Comparison of ENCODE assay signal across 23 cellular contexts in genomic region chr9:90562229-90562628, GRCh38.
DNase-seq lines count a peak whose midpoint lies in the region; ATAC-seq, FAIRE-seq and TF ChIP-seq lines count a peak whose summit lies in the region.
"Had no signal": no experiment of that assay in that cellular context is flagged by ENCODE, and none has a peak within 500 bp of the region (broad histone marks: within the 10 kb centered on the region; RNA-seq: fewer than 3 reads in every experiment).

No MANE protein-coding gene starts in this region.

- H4K8ac ChIP-seq in trophoblast cell (ENCODE audit: low read depth, low read length), result no peak overlapping the region

- BruUV-seq in HepG2 (replicated peaks; lab: Mats Ljungman, UMichigan), result no TSS peak

- no peak overlapping the region for H2BK120ac ChIP-seq in trophoblast cell (ENCODE audit: insufficient read depth, low read length, poor library complexity)

- no peak for TF ChIP-seq RAD21 in liver (IDR thresholded peaks at IDR 0.05)
- no peak for TF ChIP-seq RAD21 in HepG2 (CRISPR knock-in tag; IDR thresholded peaks at IDR 0.05)

- H3K4ac ChIP-seq in trophoblast cell (ENCODE audit: low read depth, low read length), result no peak overlapping the region

- intact Hi-C loops in HepG2 (cut with micrococcal nuclease; ENCODE audit: unreplicated experiment), result no loop called here

- WGBS in liver, result 56% methylated on average over 4 of the region's 4 CpGs
- 65% methylated on average over 3 of the region's 4 CpGs for WGBS in HepG2 (ENCODE audit: low lambda C conversion rate)
- WGBS in trophoblast cell (ENCODE audit: extremely low coverage, insufficient coverage, insufficient read length), result no CpG with 5 or more reads among the region's 4 CpGs

- H4K12ac ChIP-seq in trophoblast cell (ENCODE audit: low read depth, low read length), result no peak overlapping the region

- H2BK5ac ChIP-seq in trophoblast cell (ENCODE audit: low read depth, low read length, poor library complexity), result no peak overlapping the region

- DNase-seq in HepG2 (ENCODE audit: low spot score), result no peak
- peak; percentile 52 for DNase-seq in NCI-H774 (lab: John Stamatoyannopoulos, UW)
- DNase-seq in trophoblast cell, result no peak
- DNase-seq in amniotic stem cell (lab: John Stamatoyannopoulos, UW), result no peak
- DNase-seq in globus pallidus (ENCODE audit: low spot score), result no peak
- DNase-seq: 8988T; ACHN; AML-193; BE2C; Calu3; CD4-positive, alpha-beta T cell; COR-L47; DMS53; DMS79 treated with DMSO at 0.1 percent for 48 hours; GF-D8; H7; HCEC 1CT had no signal

- H3K4me1 ChIP-seq in liver (ENCODE audit: control insufficient read depth in 4 of 4, insufficient read depth in 4 of 4, low read length in 3 of 4) (peaks cover 0 to 2% (median 0%) of the 10 kb centered on the region in 4 donors), HepG2 (ENCODE audit: insufficient read depth, low read length) (no peaks in the 10 kb centered on the region), trophoblast cell (ENCODE audit: control insufficient read depth in 1 of 2, insufficient read depth in 2 of 2, low read length in 2 of 2) (peaks cover 0 to 3% of the 10 kb centered on the region in 2 experiments)
- H3K4me1 ChIP-seq: A549, BE2C had no signal

- no peak overlapping the region for H2AK5ac ChIP-seq in trophoblast cell (ENCODE audit: low read length)

- TF ChIP-seq CTCF in liver (IDR thresholded peaks at IDR 0.05; ENCODE audit: low read depth, low read length, missing input control) (no peak), HepG2 (CRISPR knock-in tag; IDR thresholded peaks at IDR 0.05) (no peak)

- no peak overlapping the region for H2AFZ ChIP-seq in HepG2 (ENCODE audit: low read length)
- no peak overlapping the region for H2AFZ ChIP-seq in trophoblast cell (ENCODE audit: insufficient read depth, low read length, poor library complexity)

- POLR2A ChIA-PET in HepG2 (lab: Yijun Ruan, JAX), result no interaction called here

- ATAC-seq in HepG2, result no peak
- ATAC-seq: A549 had no signal

- H2BK12ac ChIP-seq in trophoblast cell (ENCODE audit: low read length), result no peak overlapping the region

- H3K36me3 ChIP-seq in liver (ENCODE audit: control insufficient read depth in 4 of 4, insufficient read depth in 3 of 4, low read depth in 1 of 4, low read length in 3 of 4), result no peaks in the 10 kb centered on the region
- H3K36me3 ChIP-seq in HepG2 (replicated peaks in 1 of 2; ENCODE audit: control insufficient read depth in 1 of 2, insufficient read depth in 2 of 2, low read length in 2 of 2), result no peaks in the 10 kb centered on the region
- no peaks in the 10 kb centered on the region for H3K36me3 ChIP-seq in trophoblast cell (ENCODE audit: control insufficient read depth in 1 of 2, insufficient read depth in 2 of 2, low read length in 2 of 2)
- H3K36me3 ChIP-seq: BE2C; BLaER1 treated with 17β-estradiol and CSF1 and Interleukin-3, amounts not matched to agents 10 nM and 100 nM had no signal

- no peak overlapping the region for H3K14ac ChIP-seq in trophoblast cell (ENCODE audit: low read length)

- H3K4me2 ChIP-seq in HepG2 (ENCODE audit: low read depth, low read length), result no peak overlapping the region
- no peak overlapping the region for H3K4me2 ChIP-seq in trophoblast cell (ENCODE audit: low read length)
- H3K4me2 ChIP-seq: A549; BLaER1 treated with 17β-estradiol and CSF1 and Interleukin-3, amounts not matched to agents 10 nM and 100 nM had no signal

- H4K20me1 ChIP-seq in HepG2 (ENCODE audit: insufficient read depth, low read length), result no peaks in the 10 kb centered on the region
- H4K20me1 ChIP-seq: BLaER1 treated with 17β-estradiol and CSF1 and Interleukin-3, amounts not matched to agents 10 nM and 100 nM had no signal

- TF ChIP-seq EP300 in HepG2 (IDR thresholded peaks at IDR 0.05; ENCODE audit: low read depth in 2 of 2, low read length in 2 of 2) (no peak), HepG2 (CRISPR knock-in tag; IDR thresholded peaks at IDR 0.05; ENCODE audit: borderline replicate concordance) (no peak)

- H4K91ac ChIP-seq in trophoblast cell (ENCODE audit: low read depth, low read length), result no peak overlapping the region

- FAIRE-seq in HepG2 (lab: Jason Lieb, UNC), result no peak
- FAIRE-seq: A549, GM12891, GM18507, H1 had no signal

- H3K27me3 ChIP-seq in liver (ENCODE audit: control insufficient read depth in 4 of 4, insufficient read depth in 4 of 4, low read length in 3 of 4) (peaks cover 0 to 5% (median 0%) of the 10 kb centered on the region in 4 donors), HepG2 (ENCODE audit: control insufficient read depth in 1 of 2, insufficient read depth in 2 of 2, low read length in 2 of 2) (no peaks in the 10 kb centered on the region; a peak in 1 of 5 replicates), trophoblast cell (ENCODE audit: insufficient read depth, low read length) (no peaks in the 10 kb centered on the region)
- H3K27me3 ChIP-seq: BE2C; BLaER1 treated with 17β-estradiol and CSF1 and Interleukin-3, amounts not matched to agents 10 nM and 100 nM had no signal

- peaks cover 2% of the 10 kb centered on the region for H3K79me1 ChIP-seq in trophoblast cell (ENCODE audit: low read length)

- no peak overlapping the region for H3K9ac ChIP-seq in liver (ENCODE audit: low read depth in 1 of 2, low read length in 2 of 2)
- no peak overlapping the region for H3K9ac ChIP-seq in HepG2 (ENCODE audit: insufficient read depth, low read depth, low read length)
- no peak overlapping the region for H3K9ac ChIP-seq in trophoblast cell (ENCODE audit: low read length)
- H3K9ac ChIP-seq: BLaER1 treated with 17β-estradiol and CSF1 and Interleukin-3, amounts not matched to agents 10 nM and 100 nM had no signal

- CTCF ChIA-PET in HepG2 (lab: Yijun Ruan, JAX; ENCODE audit: low intra/inter-chr PET ratio, low total read pairs), result no interaction called here

- H3K4me3 ChIP-seq in liver (ENCODE audit: low read depth in 1 of 3, low read length in 3 of 3) (no peak overlapping the region), HepG2 (replicated peaks in 1 of 3; ENCODE audit: insufficient read depth in 1 of 3, low read depth in 2 of 3, low read length in 3 of 3) (no peak overlapping the region), trophoblast cell (ENCODE audit: low read depth, low read length) (no peak overlapping the region)
- H3K4me3 ChIP-seq: A549; BLaER1 treated with 17β-estradiol and CSF1 and Interleukin-3, amounts not matched to agents 10 nM and 100 nM had no signal

- in situ Hi-C loops in HepG2 (cut with HindIII; ENCODE audit: extremely low pct_ligation_motif_present, low pct_unique_long_range_greater_than_20kb), result no loop called here

- TF ChIP-seq POLR2A in HepG2 (IDR thresholded peaks at IDR 0.05; ENCODE audit: insufficient read depth in 1 of 2, low read depth in 2 of 2, low read length in 2 of 2), result no peak

- H3K18ac ChIP-seq in trophoblast cell (ENCODE audit: low read length), result no peak overlapping the region

- H3K9me3 ChIP-seq in liver (ENCODE audit: control insufficient read depth in 4 of 4, low read length in 3 of 4), result no peaks in the 10 kb centered on the region
- no peaks in the 10 kb centered on the region for H3K9me3 ChIP-seq in HepG2 (ENCODE audit: low read length)
- peaks cover 2% of the 10 kb centered on the region for H3K9me3 ChIP-seq in trophoblast cell (ENCODE audit: insufficient read depth, low read depth, low read length)
- H3K9me3 ChIP-seq: A549, BE2C had no signal

- no peak overlapping the region for H3K27ac ChIP-seq in liver (ENCODE audit: low read depth in 1 of 2, low read length in 2 of 2)
- H3K27ac ChIP-seq in HepG2 (ENCODE audit: extremely low read length, insufficient read depth, low read length), result no peak overlapping the region
- H3K27ac ChIP-seq in trophoblast cell (ENCODE audit: low read depth, low read length), result no peak overlapping the region
- H3K27ac ChIP-seq: A549; BLaER1 treated with 17β-estradiol and CSF1 and Interleukin-3, amounts not matched to agents 10 nM and 100 nM had no signal

- H3K79me2 ChIP-seq in HepG2 (ENCODE audit: insufficient read depth, low read length) (no peaks in the 10 kb centered on the region), trophoblast cell (ENCODE audit: control insufficient read depth, insufficient read depth, low read length, poor library complexity) (no peaks in the 10 kb centered on the region)

- peak overlapping the region; percentile 61 for H3K23ac ChIP-seq in trophoblast cell (ENCODE audit: low read length)

TF ChIP-seq in liver, 16 proteins besides CTCF, POLR2A, EP300 and RAD21 (continues in another document):
- TF ChIP-seq YY1 (IDR thresholded peaks at IDR 0.05) (peak; percentile 22), FOXA2 (IDR thresholded peaks at IDR 0.05) (no peak), GABPA (IDR thresholded peaks at IDR 0.05 in 1 of 2, conservative IDR thresholded peaks at IDR 0.05 in 1 of 2) (no peak), NR2F2 (IDR thresholded peaks at IDR 0.05) (no peak), RXRA (IDR thresholded peaks at IDR 0.05) (peak in 1 of 2 donors; percentile 58), TAF1 (conservative IDR thresholded peaks at IDR 0.05) (no peak), JUND (IDR thresholded peaks at IDR 0.05) (peak in 1 of 2 donors; percentile 15), ATF3 (IDR thresholded peaks at IDR 0.05) (no peak)
- TF ChIP-seq, protein P1, sequence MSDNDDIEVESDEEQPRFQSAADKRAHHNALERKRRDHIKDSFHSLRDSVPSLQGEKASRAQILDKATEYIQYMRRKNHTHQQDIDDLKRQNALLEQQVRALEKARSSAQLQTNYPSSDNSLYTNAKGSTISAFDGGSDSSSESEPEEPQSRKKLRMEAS (IDR thresholded peaks at IDR 0.05), result peak; percentile 26

TF ChIP-seq in HepG2, 621 proteins besides CTCF, POLR2A, EP300 and RAD21 (continues in another document):
- no peak for TF ChIP-seq ZNF326 (CRISPR knock-in tag; IDR thresholded peaks at IDR 0.05; ENCODE audit: borderline replicate concordance)
- no peak for TF ChIP-seq ZNF232 (CRISPR knock-in tag; IDR thresholded peaks at IDR 0.05; ENCODE audit: borderline replicate concordance)
- TF ChIP-seq GATA4 (IDR thresholded peaks at IDR 0.05; ENCODE audit: borderline replicate concordance, low read depth), result no peak
- TF ChIP-seq, protein P2, sequence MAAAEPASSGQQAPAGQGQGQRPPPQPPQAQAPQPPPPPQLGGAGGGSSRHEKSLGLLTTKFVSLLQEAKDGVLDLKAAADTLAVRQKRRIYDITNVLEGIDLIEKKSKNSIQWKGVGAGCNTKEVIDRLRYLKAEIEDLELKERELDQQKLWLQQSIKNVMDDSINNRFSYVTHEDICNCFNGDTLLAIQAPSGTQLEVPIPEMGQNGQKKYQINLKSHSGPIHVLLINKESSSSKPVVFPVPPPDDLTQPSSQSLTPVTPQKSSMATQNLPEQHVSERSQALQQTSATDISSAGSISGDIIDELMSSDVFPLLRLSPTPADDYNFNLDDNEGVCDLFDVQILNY (CRISPR knock-in tag; conservative IDR thresholded peaks at IDR 0.05), result no peak
- TF ChIP-seq SNAI1 (CRISPR knock-in tag; IDR thresholded peaks at IDR 0.05; ENCODE audit: borderline replicate concordance), result no peak
